In genomic region chr9:27856748-27857147, GRCh38 we compare ENCODE assay signal across 8 cellular contexts.
"Had no signal": no experiment of that assay in that cellular context is flagged by ENCODE, and none has a peak within 500 bp of the region (broad histone marks: within the 10 kb centered on the region; RNA-seq: fewer than 3 reads in every experiment).

No MANE protein-coding gene starts in this region.

- H3K36me3 Mint-ChIP-seq: IgD-negative memory B cell had no signal

- H3K27ac ChIP-seq: HL-60, KMS-11 had no signal

- H3K9me3 Mint-ChIP-seq: IgD-negative memory B cell had no signal

- H3K27ac Mint-ChIP-seq: IgD-negative memory B cell had no signal

- DNase-seq: IMR-90, KBM-7, KG1 had no signal

- H3K4me3 Mint-ChIP-seq: IgD-negative memory B cell had no signal

- H3K27me3 Mint-ChIP-seq: IgD-negative memory B cell had no signal

- ATAC-seq: HepG2, K562 had no signal

- H3K4me2 ChIP-seq: KMS-11 had no signal

- H3K4me3 ChIP-seq: K562 had no signal

- H3K4me1 Mint-ChIP-seq: IgD-negative memory B cell had no signal

- H3K9ac ChIP-seq: KMS-11 had no signal
